ENCODE assay signal across 1 cellular context in the genomic region with DNA sequence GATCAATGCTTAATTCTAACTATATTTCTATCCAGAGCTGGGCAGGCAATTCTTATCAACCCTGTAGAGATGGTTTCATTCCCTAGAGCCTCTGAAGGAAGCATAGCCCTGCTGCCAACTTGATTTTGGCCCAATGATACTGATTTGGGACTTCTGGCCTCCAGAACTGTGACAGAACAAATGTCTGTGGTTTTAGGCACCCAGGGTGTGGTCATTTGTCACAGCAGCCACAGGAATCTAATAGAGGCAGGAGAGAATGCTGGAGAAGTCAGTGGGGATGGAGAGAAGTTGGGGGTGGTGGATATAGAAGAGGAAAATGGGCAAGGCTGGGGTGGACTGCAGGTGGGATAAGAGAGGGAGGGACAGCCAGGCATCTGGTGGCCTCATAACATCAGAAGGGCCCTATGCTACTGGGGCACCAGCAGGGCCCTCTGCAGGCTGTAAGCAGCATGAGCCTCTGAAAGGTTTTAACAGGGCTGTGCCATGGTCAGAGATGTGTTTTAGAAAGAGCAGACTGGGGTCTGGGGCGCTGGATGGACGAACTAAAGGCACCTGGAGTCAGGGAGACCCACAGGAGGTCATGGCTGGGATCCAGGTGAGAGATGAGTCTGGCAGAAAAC.
TF ChIP-seq lines count a peak whose summit lies in the region.

No MANE protein-coding gene starts in this region.

TF ChIP-seq in HCT116, 20 proteins besides CTCF, POLR2A, EP300 and RAD21 (continued from another document):
- TF ChIP-seq ZFX (IDR thresholded peaks at IDR 0.05) (no peak), TCF7L2 (IDR thresholded peaks at IDR 0.05; ENCODE audit: borderline replicate concordance, extremely low read depth, insufficient read depth, insufficient read length) (no peak), POLR2AphosphoS5 (IDR thresholded peaks at IDR 0.05; ENCODE audit: low read depth, low read length) (no peak), EGR1 (IDR thresholded peaks at IDR 0.05; ENCODE audit: low read depth) (no peak), YY1 (IDR thresholded peaks at IDR 0.05; ENCODE audit: extremely low read depth, insufficient replicate concordance, low read depth, low read length) (no peak), ZNF274 (IDR thresholded peaks at IDR 0.05; ENCODE audit: low read depth, low read length) (no peak), SP1 (IDR thresholded peaks at IDR 0.05; ENCODE audit: low read depth) (no peak), ELF1 (IDR thresholded peaks at IDR 0.05; ENCODE audit: borderline replicate concordance, low read depth) (no peak), CEBPB (IDR thresholded peaks at IDR 0.05; ENCODE audit: low read depth) (no peak), SIN3A (IDR thresholded peaks at IDR 0.05; ENCODE audit: low read depth) (no peak), CBX3 (IDR thresholded peaks at IDR 0.05; ENCODE audit: low read depth) (no peak), EZH2phosphoT487 (IDR thresholded peaks at IDR 0.05; ENCODE audit: borderline replicate concordance) (no peak), FOSL1 (IDR thresholded peaks at IDR 0.05; ENCODE audit: low read depth) (no peak), EZH2 (IDR thresholded peaks at IDR 0.05) (no peak), SRF (IDR thresholded peaks at IDR 0.05; ENCODE audit: low read depth) (no peak)
- TF ChIP-seq, protein P1, sequence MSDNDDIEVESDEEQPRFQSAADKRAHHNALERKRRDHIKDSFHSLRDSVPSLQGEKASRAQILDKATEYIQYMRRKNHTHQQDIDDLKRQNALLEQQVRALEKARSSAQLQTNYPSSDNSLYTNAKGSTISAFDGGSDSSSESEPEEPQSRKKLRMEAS (IDR thresholded peaks at IDR 0.05), result no peak
- TF ChIP-seq, protein P2, sequence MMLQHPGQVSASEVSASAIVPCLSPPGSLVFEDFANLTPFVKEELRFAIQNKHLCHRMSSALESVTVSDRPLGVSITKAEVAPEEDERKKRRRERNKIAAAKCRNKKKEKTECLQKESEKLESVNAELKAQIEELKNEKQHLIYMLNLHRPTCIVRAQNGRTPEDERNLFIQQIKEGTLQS (IDR thresholded peaks at IDR 0.05), result no peak
- TF ChIP-seq, protein P3, sequence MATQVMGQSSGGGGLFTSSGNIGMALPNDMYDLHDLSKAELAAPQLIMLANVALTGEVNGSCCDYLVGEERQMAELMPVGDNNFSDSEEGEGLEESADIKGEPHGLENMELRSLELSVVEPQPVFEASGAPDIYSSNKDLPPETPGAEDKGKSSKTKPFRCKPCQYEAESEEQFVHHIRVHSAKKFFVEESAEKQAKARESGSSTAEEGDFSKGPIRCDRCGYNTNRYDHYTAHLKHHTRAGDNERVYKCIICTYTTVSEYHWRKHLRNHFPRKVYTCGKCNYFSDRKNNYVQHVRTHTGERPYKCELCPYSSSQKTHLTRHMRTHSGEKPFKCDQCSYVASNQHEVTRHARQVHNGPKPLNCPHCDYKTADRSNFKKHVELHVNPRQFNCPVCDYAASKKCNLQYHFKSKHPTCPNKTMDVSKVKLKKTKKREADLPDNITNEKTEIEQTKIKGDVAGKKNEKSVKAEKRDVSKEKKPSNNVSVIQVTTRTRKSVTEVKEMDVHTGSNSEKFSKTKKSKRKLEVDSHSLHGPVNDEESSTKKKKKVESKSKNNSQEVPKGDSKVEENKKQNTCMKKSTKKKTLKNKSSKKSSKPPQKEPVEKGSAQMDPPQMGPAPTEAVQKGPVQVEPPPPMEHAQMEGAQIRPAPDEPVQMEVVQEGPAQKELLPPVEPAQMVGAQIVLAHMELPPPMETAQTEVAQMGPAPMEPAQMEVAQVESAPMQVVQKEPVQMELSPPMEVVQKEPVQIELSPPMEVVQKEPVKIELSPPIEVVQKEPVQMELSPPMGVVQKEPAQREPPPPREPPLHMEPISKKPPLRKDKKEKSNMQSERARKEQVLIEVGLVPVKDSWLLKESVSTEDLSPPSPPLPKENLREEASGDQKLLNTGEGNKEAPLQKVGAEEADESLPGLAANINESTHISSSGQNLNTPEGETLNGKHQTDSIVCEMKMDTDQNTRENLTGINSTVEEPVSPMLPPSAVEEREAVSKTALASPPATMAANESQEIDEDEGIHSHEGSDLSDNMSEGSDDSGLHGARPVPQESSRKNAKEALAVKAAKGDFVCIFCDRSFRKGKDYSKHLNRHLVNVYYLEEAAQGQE (IDR thresholded peaks at IDR 0.05; ENCODE audit: low read depth), result no peak
TF ChIP-seq in HCT116: peak in this region for 0.
